ENCODE assay signal across 19 cellular contexts in genomic region chr18:75268206-75268605, GRCh38.
"Had no signal": no experiment of that assay in that cellular context is flagged by ENCODE, and none has a peak within 500 bp of the region (broad histone marks: within the 10 kb centered on the region; RNA-seq: fewer than 3 reads in every experiment).

No MANE protein-coding gene starts in this region.

- H3K36me3 ChIP-seq: neural progenitor cell, ovary, right lobe of liver, tibial nerve, upper lobe of right lung, vagina had no signal

- H3K4me2 ChIP-seq: neural progenitor cell had no signal

- FAIRE-seq: colon, keratinocyte had no signal

- DNase-seq: erythroblast; foreskin keratinocyte; immature natural killer cell; left cardiac atrium; left ventricle myocardium superior; mesendoderm; naive B cell; nucleus accumbens; ovary; right lobe of liver; stimulated activated CD4-positive, alpha-beta T cell treated with anti-CD3 and anti-CD28 coated beads, Interleukin-4, amount 100 ng/mL, for 1 hour; stimulated activated CD8-positive, alpha-beta memory T cell treated with anti-CD3 and anti-CD28 coated beads, Interleukin-4, amount 100 ng/mL, for 48 hours; upper lobe of right lung had no signal

- H2AFZ ChIP-seq: neural progenitor cell had no signal

- H3K9me3 ChIP-seq: ovary, right lobe of liver, tibial nerve, upper lobe of right lung, vagina had no signal

- H3K4me3 ChIP-seq: lung, neural progenitor cell, ovary, right lobe of liver, tibial nerve, upper lobe of right lung, vagina had no signal

- H3K9ac ChIP-seq: neural progenitor cell had no signal

- H3K27ac ChIP-seq: foreskin keratinocyte, neural progenitor cell, ovary, right lobe of liver, tibial nerve, upper lobe of right lung, vagina had no signal

- ATAC-seq: foreskin keratinocyte, left cardiac atrium, left ventricle myocardium superior, upper lobe of right lung had no signal

- H3K27me3 ChIP-seq: foreskin keratinocyte, neural progenitor cell, ovary, right lobe of liver, tibial nerve, upper lobe of right lung, vagina had no signal

- H3K4me1 ChIP-seq: foreskin keratinocyte, neural progenitor cell, right lobe of liver, upper lobe of right lung had no signal
